18 cellular contexts compared by ENCODE assay signal in genomic region chr19:28502879-28503734, GRCh38.
DNase-seq lines count a peak whose midpoint lies in the region; ATAC-seq and TF ChIP-seq lines count a peak whose summit lies in the region.
"Had no signal": no experiment of that assay in that cellular context is flagged by ENCODE, and none has a peak within 500 bp of the region (broad histone marks: within the 10 kb centered on the region; RNA-seq: fewer than 3 reads in every experiment).

No MANE protein-coding gene starts in this region.

- H3F3A ChIP-seq in GM23338 (replicated peaks; ENCODE audit: low read depth) (no peaks in the 10 kb centered on the region), neural progenitor cell (ENCODE audit: low read depth) (no peaks in the 10 kb centered on the region)

- H3K4me3 Mint-ChIP-seq in GM23338: no peak overlapping the region
- H3K4me3 Mint-ChIP-seq in immature natural killer cell: peak overlapping the region; percentile 52 to 98 (median 66)
- H3K4me3 Mint-ChIP-seq in neural progenitor cell: no peak overlapping the region
- H3K4me3 Mint-ChIP-seq in CD4-positive, alpha-beta memory T cell: no peak overlapping the region
- H3K4me3 Mint-ChIP-seq in CD8-positive, alpha-beta T cell: no peak overlapping the region

- DNase-seq in GM23338 (ENCODE audit: low spot score) (no peak), adipocyte (ENCODE audit: low read depth) (peak; percentile 11), immature natural killer cell (no peak), neural progenitor cell (ENCODE audit: low spot score) (no peak), NCI-H2227 (lab: John Stamatoyannopoulos, UW; ENCODE audit: unreplicated experiment) (no peak)
- no peak for DNase-seq in CD4-positive, alpha-beta memory T cell
- no peak for DNase-seq in CD8-positive, alpha-beta T cell
- DNase-seq: ACHN, Caco-2, NCI-H1048, NCI-H1436, NCI-H2029, NCI-H446 treated with DMSO at 0.1 percent for 48 hours, NCI-H774, SHP77 had no signal

- H3K36me3 Mint-ChIP-seq in GM23338 (ENCODE audit: low read depth) (no peaks in the 10 kb centered on the region; the same call in 2 of the 3 replicates), immature natural killer cell (peaks cover 0 to 5% (median 0%) of the 10 kb centered on the region in 3 donors), neural progenitor cell (no peaks in the 10 kb centered on the region)
- H3K36me3 Mint-ChIP-seq in CD4-positive, alpha-beta memory T cell: no peaks in the 10 kb centered on the region
- no peaks in the 10 kb centered on the region for H3K36me3 Mint-ChIP-seq in CD8-positive, alpha-beta T cell

- H2AFZ ChIP-seq in GM23338 (peak overlapping the region; percentile 3; the same call in 1 of the 2 replicates), neural progenitor cell (replicated peaks) (peak overlapping the region; percentile 87)

- H4K20me1 ChIP-seq in GM23338 (replicated peaks; ENCODE audit: insufficient read depth) (no peaks in the 10 kb centered on the region), neural progenitor cell (ENCODE audit: low read depth) (no peaks in the 10 kb centered on the region)

- H3K27ac ChIP-seq in GM23338 (ENCODE audit: low read depth) (no peak overlapping the region), neural progenitor cell (no peak overlapping the region)
- no peak overlapping the region for H3K27ac ChIP-seq in CD4-positive, alpha-beta memory T cell (ENCODE audit: low read depth, low read length)
- H3K27ac ChIP-seq in CD8-positive, alpha-beta T cell (ENCODE audit: low read depth, low read length): no peak overlapping the region
- H3K27ac ChIP-seq: C4-2B, KMS-11, SK-N-MC had no signal

- no peak overlapping the region for H3K9ac ChIP-seq in adipocyte (ENCODE audit: low read length)
- H3K9ac ChIP-seq in neural progenitor cell: no peak overlapping the region
- H3K9ac ChIP-seq: KMS-11 had no signal

- H3K79me2 ChIP-seq in GM23338 (replicated peaks; ENCODE audit: insufficient read depth) (no peaks in the 10 kb centered on the region), neural progenitor cell (ENCODE audit: low read depth) (no peaks in the 10 kb centered on the region)

- H3K27ac Mint-ChIP-seq in GM23338: 0 out of 2 replicates have a peak overlapping the region, but pooled peaks have one; percentile 6
- H3K27ac Mint-ChIP-seq in immature natural killer cell: peak overlapping the region; percentile 97 to 98 (median 98)
- H3K27ac Mint-ChIP-seq in neural progenitor cell: peak overlapping the region; percentile 96
- no peak overlapping the region for H3K27ac Mint-ChIP-seq in CD4-positive, alpha-beta memory T cell
- H3K27ac Mint-ChIP-seq in CD8-positive, alpha-beta T cell: no peak overlapping the region

- no peaks in the 10 kb centered on the region for H3K9me2 ChIP-seq in GM23338 (ENCODE audit: insufficient read depth)

- POLR2A ChIA-PET in CD4-positive, alpha-beta memory T cell (lab: Charles Lee; ENCODE audit: partially characterized antibody): no interaction called here
- POLR2A ChIA-PET in CD8-positive, alpha-beta T cell (lab: Charles Lee): no interaction called here

- no peaks in the 10 kb centered on the region for H3K9me3 Mint-ChIP-seq in GM23338
- H3K9me3 Mint-ChIP-seq in immature natural killer cell: no peaks in the 10 kb centered on the region
- no peaks in the 10 kb centered on the region for H3K9me3 Mint-ChIP-seq in neural progenitor cell
- peaks cover 0 to 5% (median 0%) of the 10 kb centered on the region in 8 donors for H3K9me3 Mint-ChIP-seq in CD4-positive, alpha-beta memory T cell
- no peaks in the 10 kb centered on the region for H3K9me3 Mint-ChIP-seq in CD8-positive, alpha-beta T cell

- ATAC-seq in GM23338: no peak
- ATAC-seq in CD8-positive, alpha-beta T cell: no peak

- H3K27me3 Mint-ChIP-seq in GM23338 (ENCODE audit: insufficient read depth, low read depth, poor library complexity): peaks cover 11% of the 10 kb centered on the region
- H3K27me3 Mint-ChIP-seq in immature natural killer cell (ENCODE audit: low read depth in 3 of 3): peaks cover 5 to 12% (median 6%) of the 10 kb centered on the region in 3 donors
- H3K27me3 Mint-ChIP-seq in neural progenitor cell (ENCODE audit: insufficient read depth, low read depth): peaks cover 4% of the 10 kb centered on the region
- H3K27me3 Mint-ChIP-seq in CD4-positive, alpha-beta memory T cell: peaks cover 0 to 4% of the 10 kb centered on the region in 2 donors
- H3K27me3 Mint-ChIP-seq in CD8-positive, alpha-beta T cell (ENCODE audit: low read depth): no peaks in the 10 kb centered on the region

- 0 out of 2 replicates have a peak overlapping the region, but pooled peaks have one; percentile 20 for H3K4me2 ChIP-seq in GM23338
- H3K4me2 ChIP-seq in neural progenitor cell: no peak overlapping the region
- H3K4me2 ChIP-seq: KMS-11 had no signal

- TF ChIP-seq CTCF in GM23338 (conservative IDR thresholded peaks at IDR 0.05; ENCODE audit: low read depth in 2 of 2): no peak
- TF ChIP-seq CTCF in neural progenitor cell (IDR thresholded peaks at IDR 0.05): no peak
- no peak for TF ChIP-seq CTCF in CD8-positive, alpha-beta T cell (IDR thresholded peaks at IDR 0.05)

- H3K27me3 ChIP-seq in GM23338 (ENCODE audit: insufficient read depth) (no peaks in the 10 kb centered on the region), adipocyte (replicated peaks; ENCODE audit: control insufficient read depth, insufficient read depth, low read length) (peaks cover 12% of the 10 kb centered on the region), neural progenitor cell (no peaks in the 10 kb centered on the region)
- no peaks in the 10 kb centered on the region for H3K27me3 ChIP-seq in CD4-positive, alpha-beta memory T cell (ENCODE audit: insufficient read depth, low read length)
- no peaks in the 10 kb centered on the region for H3K27me3 ChIP-seq in CD8-positive, alpha-beta T cell (ENCODE audit: insufficient read depth, low read length)

- H3K36me3 ChIP-seq in GM23338 (ENCODE audit: insufficient read depth): no peaks in the 10 kb centered on the region
- H3K36me3 ChIP-seq in adipocyte (ENCODE audit: control insufficient read depth, insufficient read depth, low read length, severe bottlenecking): no peaks in the 10 kb centered on the region
- no peaks in the 10 kb centered on the region for H3K36me3 ChIP-seq in neural progenitor cell
- no peaks in the 10 kb centered on the region for H3K36me3 ChIP-seq in CD4-positive, alpha-beta memory T cell (ENCODE audit: insufficient read depth, low read length)
- no peaks in the 10 kb centered on the region for H3K36me3 ChIP-seq in CD8-positive, alpha-beta T cell (ENCODE audit: insufficient read depth, low read length)

- H3K4me1 Mint-ChIP-seq in GM23338 (peaks cover 34% of the 10 kb centered on the region), immature natural killer cell (peaks cover 92 to 100% of the 10 kb centered on the region in 2 donors), neural progenitor cell (peaks cover 36% of the 10 kb centered on the region)
- H3K4me1 Mint-ChIP-seq in CD4-positive, alpha-beta memory T cell: no peaks in the 10 kb centered on the region
- peaks cover 40% of the 10 kb centered on the region for H3K4me1 Mint-ChIP-seq in CD8-positive, alpha-beta T cell (ENCODE audit: low read depth)

- CTCF ChIA-PET in CD4-positive, alpha-beta memory T cell (lab: Charles Lee; ENCODE audit: partially characterized antibody): no interaction called here
- CTCF ChIA-PET in CD8-positive, alpha-beta T cell (lab: Charles Lee): no interaction called here

- intact Hi-C loops in CD4-positive, alpha-beta memory T cell (cut with micrococcal nuclease): no loop called here
- intact Hi-C loops in CD8-positive, alpha-beta T cell (cut with DNase I, micrococcal nuclease): no loop called here

- H3K4me1 ChIP-seq in GM23338 (ENCODE audit: insufficient read depth): peaks cover 10% of the 10 kb centered on the region
- H3K4me1 ChIP-seq in adipocyte (ENCODE audit: control insufficient read depth, insufficient read depth, low read length): no peaks in the 10 kb centered on the region
- peaks cover 10% of the 10 kb centered on the region for H3K4me1 ChIP-seq in neural progenitor cell
- H3K4me1 ChIP-seq in CD4-positive, alpha-beta memory T cell (ENCODE audit: insufficient read depth, low read length): no peaks in the 10 kb centered on the region
- H3K4me1 ChIP-seq in CD8-positive, alpha-beta T cell (ENCODE audit: insufficient read depth, low read length): peaks cover 22% of the 10 kb centered on the region
- H3K4me1 ChIP-seq: Caco-2 had no signal

- H3K4me3 ChIP-seq in GM23338 (no peak overlapping the region), adipocyte (ENCODE audit: low read length) (no peak overlapping the region), neural progenitor cell (no peak overlapping the region)
- H3K4me3 ChIP-seq in CD4-positive, alpha-beta memory T cell (ENCODE audit: low read length in 2 of 2): no peak overlapping the region
- H3K4me3 ChIP-seq in CD8-positive, alpha-beta T cell (ENCODE audit: low read depth, low read length): no peak overlapping the region
- H3K4me3 ChIP-seq: SK-N-MC had no signal

- no peaks in the 10 kb centered on the region for H3K9me3 ChIP-seq in adipocyte (ENCODE audit: control insufficient read depth, low read length)
- no peaks in the 10 kb centered on the region for H3K9me3 ChIP-seq in neural progenitor cell (ENCODE audit: low read depth)
- no peaks in the 10 kb centered on the region for H3K9me3 ChIP-seq in CD4-positive, alpha-beta memory T cell (ENCODE audit: control insufficient read depth in 1 of 2, low read length in 2 of 2)
- H3K9me3 ChIP-seq in CD8-positive, alpha-beta T cell (ENCODE audit: low read length): no peaks in the 10 kb centered on the region
- H3K9me3 ChIP-seq: Caco-2 had no signal

TF ChIP-seq in GM23338, 12 proteins besides CTCF, POLR2A, EP300 and RAD21 (continues in another document):
- TF ChIP-seq CREB1 (CRISPR knock-in tag; IDR thresholded peaks at IDR 0.05; ENCODE audit: low read depth): no peak
- TF ChIP-seq STAT1 (IDR thresholded peaks at IDR 0.05; ENCODE audit: unreplicated experiment): no peak

Comparison
In these comparisons a context has a peak if more than half of its experiments do, and no peak if none do; other contexts are left out.
1. H3K27ac Mint-ChIP-seq: peak in GM23338 (single experiment), immature natural killer cell (6 of 6) and neural progenitor cell (single experiment); none in CD4-positive, alpha-beta memory T cell (0 of 7) and CD8-positive, alpha-beta T cell (single experiment).
2. H3K4me3 Mint-ChIP-seq: peak in immature natural killer cell (5 of 5); none in GM23338 (single experiment), neural progenitor cell (single experiment), CD4-positive, alpha-beta memory T cell (0 of 8) and CD8-positive, alpha-beta T cell (single experiment).